1 cellular context compared by ENCODE assay signal in genomic region chr15:52139599-52140462, GRCh38.
TF ChIP-seq lines count a peak whose summit lies in the region.

No MANE protein-coding gene starts in this region.

TF ChIP-seq in PFSK-1, 5 proteins besides CTCF, POLR2A, EP300 and RAD21 (continued from another document):
- no peak for TF ChIP-seq POLR2AphosphoS5 (IDR thresholded peaks at IDR 0.05; ENCODE audit: low read depth, low read length)
